Comparison of ENCODE assay signal across 8 cellular contexts in the genomic region with DNA sequence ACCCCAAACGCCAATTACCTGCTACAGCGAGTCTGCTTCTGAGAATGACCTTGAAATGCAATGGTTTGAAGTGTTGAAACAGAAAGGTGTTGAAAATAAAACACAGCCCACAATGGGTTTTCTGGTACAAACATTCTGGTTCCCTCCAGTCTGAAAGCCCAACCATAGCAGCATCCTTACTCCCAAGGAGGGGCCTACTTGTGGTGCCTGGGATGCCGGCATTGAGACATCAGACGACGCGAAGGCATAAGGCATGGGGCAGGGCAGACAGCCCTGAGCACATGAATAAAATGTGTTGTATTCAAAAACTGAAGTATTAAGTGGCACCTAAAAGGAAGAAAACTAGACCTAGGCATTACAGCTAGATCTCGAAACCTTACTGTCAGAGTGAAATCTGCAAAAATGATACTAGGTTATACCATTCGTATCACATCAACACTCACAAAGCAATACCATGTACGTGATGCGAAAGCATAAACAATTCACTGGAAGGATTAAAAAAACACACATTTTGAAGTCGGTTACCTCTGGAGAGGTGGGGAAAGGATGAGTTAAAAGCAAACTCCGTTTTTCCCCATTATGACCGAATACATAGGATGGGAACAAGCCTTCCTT. TPM values are rescaled to one million over a fixed set of nuclear protein-coding genes. Genes with fewer than 3 reads are reported as not detected.
DNase-seq lines count a peak whose midpoint lies in the region; ATAC-seq, FAIRE-seq and TF ChIP-seq lines count a peak whose summit lies in the region.

No MANE protein-coding gene starts in this region.

- H3K27me3 ChIP-seq in RWPE2 (ENCODE audit: insufficient read depth, poor library complexity, severe bottlenecking): no peaks in the 10 kb centered on the region
- H3K27me3 ChIP-seq in pancreas: no peaks in the 10 kb centered on the region

- TF ChIP-seq POLR2A in erythroblast (IDR thresholded peaks at IDR 0.05; ENCODE audit: low read length): no peak

- no peak for FAIRE-seq in pancreas (lab: Jason Lieb, UNC)

- H3K4me1 ChIP-seq in RWPE2 (ENCODE audit: insufficient read depth, poor library complexity, severe bottlenecking) (peaks cover 19% of the 10 kb centered on the region), pancreas (peaks cover 7 to 33% (median 22%) of the 10 kb centered on the region in 3 donors)

- WGBS in pancreas, 2 donors: 9 to 10% methylated on average over 13 of the region's 13 CpGs

- intact Hi-C loops in pancreas (cut with DNase I): no loop called here

- no peak for TF ChIP-seq CTCF in RWPE2 (IDR thresholded peaks at IDR 0.05; ENCODE audit: poor library complexity, severe bottlenecking)
- no peak for TF ChIP-seq CTCF in pancreas (IDR thresholded peaks at IDR 0.05)

- DNase-seq in NCI-H2227 (lab: John Stamatoyannopoulos, UW; ENCODE audit: unreplicated experiment): peak; percentile 7
- no peak for DNase-seq in NCI-H2227 treated with DMSO at 0.1 percent for 48 hours (lab: John Stamatoyannopoulos, UW)
- DNase-seq in RWPE2 (ENCODE audit: low spot score): no peak
- DNase-seq in erythroblast (lab: John Stamatoyannopoulos, UW): peak; percentile 41 to 69
- no peak for DNase-seq in pancreas
- no peak for DNase-seq in stimulated activated CD4-positive, alpha-beta T cell treated with anti-CD3 and anti-CD28 coated beads, Interleukin-15, amount 100 ng/mL, for 24 hours
- no peak for DNase-seq in NOMO-1 (lab: John Stamatoyannopoulos, UW; ENCODE audit: unreplicated experiment in 2 of 2)

- H3K9me3 ChIP-seq in RWPE2 (ENCODE audit: severe bottlenecking): no peaks in the 10 kb centered on the region
- H3K9me3 ChIP-seq in pancreas: no peaks in the 10 kb centered on the region

- ATAC-seq in RWPE2 (ENCODE audit: low read depth): no peak
- ATAC-seq in pancreas: no peak
- ATAC-seq in HG03457 (IDR thresholded peaks at IDR 0.05; ENCODE audit: unreplicated experiment): no peak

- peak overlapping the region; percentile 86 for H3K4me3 ChIP-seq in RWPE2 (ENCODE audit: severe bottlenecking)
- H3K4me3 ChIP-seq in pancreas: peak overlapping the region; percentile 62 to 95 (median 66)

- H3K27ac ChIP-seq in RWPE2 (ENCODE audit: poor library complexity, severe bottlenecking) (peak overlapping the region; percentile 43), pancreas (no peak overlapping the region)

- H3K36me3 ChIP-seq in RWPE2 (ENCODE audit: low read depth) (peaks cover 51% of the 10 kb centered on the region), pancreas (peaks cover 0 to under 1% (median 0%) of the 10 kb centered on the region in 3 donors)

RNA-seq across cellular contexts. Expression of a gene that starts 0.8 kb away (rescaled TPM):
- total RNA-seq in pancreas: 10 to 100 TPM; 36.1 to 57.6 (median 49.6) TPM
- polyA plus RNA-seq in pancreas: 10 to 100 TPM in 1 of 2 donors, 1 to 10 TPM in 1; 7.9 to 17.8 TPM

RNA-seq across cellular contexts. Expression of a gene that starts 1.0 kb away (rescaled TPM):
- 10 to 100 TPM in 4 of 6 donors, 1 to 10 TPM in 2; 5.9 to 14.0 (median 11.7) TPM for total RNA-seq in pancreas
- 1 to 10 TPM; 3.2 to 6.6 TPM for polyA plus RNA-seq in pancreas

RNA-seq across cellular contexts. Expression of a gene that starts 25.0 kb away (rescaled TPM):
- 10 to 100 TPM; 43.9 to 64.2 (median 52.8) TPM for total RNA-seq in pancreas
- polyA plus RNA-seq in pancreas: 10 to 100 TPM; 29.2 to 37.4 TPM

Comparison
In these comparisons a context has a peak if more than half of its experiments do, and no peak if none do; other contexts are left out.
1. DNase-seq: peak in NCI-H2227 (single experiment) and erythroblast (2 of 2); none in NCI-H2227 treated with DMSO at 0.1 percent for 48 hours (single experiment), RWPE2 (single experiment), pancreas (0 of 6), stimulated activated CD4-positive, alpha-beta T cell treated with anti-CD3 and anti-CD28 coated beads, Interleukin-15, amount 100 ng/mL, for 24 hours (single experiment) and NOMO-1 (0 of 2).